22 cellular contexts compared by ENCODE assay signal in the genomic region with DNA sequence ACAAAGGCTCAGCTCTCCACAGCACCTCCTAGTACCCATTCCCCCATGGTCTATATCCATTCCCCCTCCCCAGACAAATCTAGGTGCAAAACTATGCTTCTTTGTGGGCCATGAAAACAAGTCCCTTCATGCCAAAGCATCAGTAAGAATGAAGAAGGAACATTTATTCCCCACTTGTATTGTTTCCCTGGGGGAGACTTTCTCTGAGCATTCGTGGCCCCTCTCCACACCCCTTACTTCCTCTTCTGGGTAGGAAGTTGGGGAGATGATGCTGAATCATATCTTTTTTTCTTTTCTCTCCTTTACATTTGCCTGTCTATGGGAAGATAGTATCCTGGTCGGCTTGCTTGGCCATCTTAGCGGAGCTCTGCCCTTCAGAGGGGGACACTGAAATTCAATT.
"Had no signal": no experiment of that assay in that cellular context is flagged by ENCODE, and none has a peak within 500 bp of the region (broad histone marks: within the 10 kb centered on the region; RNA-seq: fewer than 3 reads in every experiment).

No MANE protein-coding gene starts in this region.

- H3K4me2 ChIP-seq: smooth muscle cell had no signal

- H3K36me3 ChIP-seq: suprapubic skin, transverse colon, uterus had no signal

- H3K27ac ChIP-seq: body of pancreas, dorsolateral prefrontal cortex, suprapubic skin, transverse colon, uterus had no signal

- H3K4me1 ChIP-seq: body of pancreas, suprapubic skin, transverse colon, uterus had no signal

- H3K4me3 ChIP-seq: body of pancreas, dorsolateral prefrontal cortex, lung, smooth muscle cell, suprapubic skin, transverse colon, uterus had no signal

- ATAC-seq: activated CD4-positive, alpha-beta T cell treated with anti-CD3 and anti-CD28 coated beads for 36 hours; body of pancreas; left lobe of liver; sciatic nerve; stimulated activated naive CD8-positive, alpha-beta T cell treated with anti-CD3 and anti-CD28 coated beads, Interleukin-15, amount 100 ng/mL, for 72 hours had no signal

- H3K27me3 ChIP-seq: body of pancreas, dorsolateral prefrontal cortex, suprapubic skin, transverse colon had no signal

- H3K9me3 ChIP-seq: body of pancreas, suprapubic skin, transverse colon, uterus had no signal

- FAIRE-seq: colon, keratinocyte had no signal

- DNase-seq: activated CD4-positive, alpha-beta memory T cell treated with anti-CD3 and anti-CD28 coated beads for 36 hours; activated CD4-positive, alpha-beta T cell treated with anti-CD3 and anti-CD28 coated beads for 36 hours; activated naive CD8-positive, alpha-beta T cell treated with anti-CD3 and anti-CD28 coated beads, Interleukin-2, amount 10 ng/mL, durations not matched to agents 7 days and 5 days; activated T-cell treated with anti-CD3 and anti-CD28 coated beads for 4 hours; body of pancreas; caudate nucleus; dorsolateral prefrontal cortex; foreskin melanocyte; glutamatergic neuron; hypothalamus; midbrain; stimulated activated CD4-positive, alpha-beta T cell treated with anti-CD3 and anti-CD28 coated beads, Interleukin-4, amount 100 ng/mL, for 1 hour; stimulated activated naive CD8-positive, alpha-beta T cell treated with anti-CD3 and anti-CD28 coated beads, Interleukin-15, amount 100 ng/mL, for 72 hours; transverse colon; uterus had no signal
